In the genomic region with DNA sequence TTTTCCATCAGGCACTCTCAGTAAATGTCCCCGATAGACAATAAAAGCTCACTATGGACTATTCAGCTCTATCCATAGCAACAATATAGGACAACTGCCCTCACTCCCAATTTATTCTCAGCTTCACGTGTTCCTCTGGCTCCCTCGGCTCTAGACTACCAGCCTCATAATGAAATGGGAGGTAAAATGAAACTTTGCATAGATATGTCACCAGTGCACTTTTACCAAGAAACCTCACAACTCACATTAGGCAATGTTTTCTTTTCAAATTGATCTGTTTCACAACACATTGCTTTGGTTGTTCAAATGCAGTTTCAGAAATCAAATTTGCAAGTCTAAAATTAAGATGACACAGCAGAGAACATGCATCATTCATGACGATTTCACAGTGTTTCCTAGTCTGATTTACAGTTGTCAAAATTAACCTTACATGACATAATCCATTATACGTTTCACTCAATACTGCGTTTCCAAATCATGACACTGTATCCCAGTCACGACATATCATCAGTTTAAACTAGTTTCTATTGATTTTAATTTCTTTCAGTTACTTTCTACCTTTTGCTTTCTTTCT, we compare ENCODE assay signal across 18 cellular contexts.
"Had no signal": no experiment of that assay in that cellular context is flagged by ENCODE, and none has a peak within 500 bp of the region (broad histone marks: within the 10 kb centered on the region; RNA-seq: fewer than 3 reads in every experiment).

No MANE protein-coding gene starts in this region.

- H3K36me3 Mint-ChIP-seq: mesothelial cell of epicardium; stimulated activated effector memory CD8-positive, alpha-beta T cell treated with anti-CD3 and anti-CD28 coated beads, Interleukin-12 subunit alpha, Interleukin-12 subunit beta, amount 100 ng/mL, for 72 hours had no signal

- H3K27ac Mint-ChIP-seq: activated CD4-positive, alpha-beta memory T cell treated with anti-CD3 and anti-CD28 coated beads, Interleukin-2, amount 10 ng/mL, durations not matched to agents 7 days and 5 days; activated CD4-positive, alpha-beta T cell treated with anti-CD3 and anti-CD28 coated beads for 36 hours; activated T-cell treated with anti-CD3 and anti-CD28 coated beads, Interleukin-2, amount 50 U/mL, for 24 hours; endodermal cell; mesothelial cell of epicardium; nephron progenitor cell; stimulated activated effector memory CD8-positive, alpha-beta T cell treated with anti-CD3 and anti-CD28 coated beads, Interleukin-12 subunit alpha, Interleukin-12 subunit beta, amount 100 ng/mL, for 72 hours had no signal

- H3K27me3 Mint-ChIP-seq: activated CD4-positive, alpha-beta memory T cell treated with anti-CD3 and anti-CD28 coated beads, Interleukin-2, amount 10 ng/mL, durations not matched to agents 7 days and 5 days; activated CD4-positive, alpha-beta T cell treated with anti-CD3 and anti-CD28 coated beads for 36 hours; activated T-cell treated with anti-CD3 and anti-CD28 coated beads, Interleukin-2, amount 50 U/mL, for 24 hours had no signal

- H3K36me3 ChIP-seq: gastroesophageal sphincter, heart right ventricle, lower lobe of right lung, tibial nerve, vagina, WERI-Rb-1 had no signal

- H3K9me3 ChIP-seq: gastroesophageal sphincter, lower lobe of right lung, psoas muscle, vagina had no signal

- H3K4me1 Mint-ChIP-seq: activated CD4-positive, alpha-beta memory T cell treated with anti-CD3 and anti-CD28 coated beads, Interleukin-2, amount 10 ng/mL, durations not matched to agents 7 days and 5 days; activated CD4-positive, alpha-beta T cell treated with anti-CD3 and anti-CD28 coated beads for 36 hours; mesothelial cell of epicardium; stimulated activated effector memory CD8-positive, alpha-beta T cell treated with anti-CD3 and anti-CD28 coated beads, Interleukin-12 subunit alpha, Interleukin-12 subunit beta, amount 100 ng/mL, for 72 hours had no signal

- H3K9me3 Mint-ChIP-seq: activated CD4-positive, alpha-beta memory T cell treated with anti-CD3 and anti-CD28 coated beads, Interleukin-2, amount 10 ng/mL, durations not matched to agents 7 days and 5 days; endodermal cell; mesothelial cell of epicardium; nephron progenitor cell had no signal

- H3K4me3 Mint-ChIP-seq: activated CD4-positive, alpha-beta memory T cell treated with anti-CD3 and anti-CD28 coated beads, Interleukin-2, amount 10 ng/mL, durations not matched to agents 7 days and 5 days; activated CD4-positive, alpha-beta T cell treated with anti-CD3 and anti-CD28 coated beads for 36 hours; activated T-cell treated with anti-CD3 and anti-CD28 coated beads, Interleukin-2, amount 50 U/mL, for 24 hours; endodermal cell; mesothelial cell of epicardium; nephron progenitor cell; stimulated activated effector memory CD8-positive, alpha-beta T cell treated with anti-CD3 and anti-CD28 coated beads, Interleukin-12 subunit alpha, Interleukin-12 subunit beta, amount 100 ng/mL, for 72 hours had no signal

- H3K27ac ChIP-seq: dorsolateral prefrontal cortex, gastroesophageal sphincter, heart right ventricle, lower lobe of right lung, psoas muscle, vagina, WERI-Rb-1 had no signal

- H3K27me3 ChIP-seq: dorsolateral prefrontal cortex, gastroesophageal sphincter, heart right ventricle, tibial nerve, vagina had no signal

- H3K4me3 ChIP-seq: gastroesophageal sphincter, heart right ventricle, lower lobe of right lung, psoas muscle, tibial nerve, vagina had no signal

- DNase-seq: activated CD4-positive, alpha-beta memory T cell treated with anti-CD3 and anti-CD28 coated beads, Interleukin-2, amount 10 ng/mL, durations not matched to agents 7 days and 5 days; activated CD4-positive, alpha-beta T cell treated with anti-CD3 and anti-CD28 coated beads for 36 hours; activated effector memory CD4-positive, alpha-beta T cell treated with Interleukin-2 at 50 U/mL for 16 hours; activated naive CD4-positive, alpha-beta T cell treated with anti-CD3 and anti-CD28 coated beads, Interleukin-2, amount 50 U/mL, for 16 hours; activated T-cell treated with anti-CD3 and anti-CD28 coated beads, Interleukin-2, amount 50 U/mL, for 24 hours; dorsolateral prefrontal cortex; endodermal cell; heart right ventricle; lower lobe of right lung; nephron progenitor cell; psoas muscle; T1000; WERI-Rb-1 had no signal
